2 cellular contexts compared by ENCODE assay signal in genomic region chr1:2608434-2609055, GRCh38.
TF ChIP-seq lines count a peak whose summit lies in the region.

No MANE protein-coding gene starts in this region.

TF ChIP-seq in HepG2, 621 proteins besides CTCF, POLR2A, EP300 and RAD21:
- no peak for TF ChIP-seq TARDBP (CRISPR knock-in tag; IDR thresholded peaks at IDR 0.05)
- TF ChIP-seq, protein P1, sequence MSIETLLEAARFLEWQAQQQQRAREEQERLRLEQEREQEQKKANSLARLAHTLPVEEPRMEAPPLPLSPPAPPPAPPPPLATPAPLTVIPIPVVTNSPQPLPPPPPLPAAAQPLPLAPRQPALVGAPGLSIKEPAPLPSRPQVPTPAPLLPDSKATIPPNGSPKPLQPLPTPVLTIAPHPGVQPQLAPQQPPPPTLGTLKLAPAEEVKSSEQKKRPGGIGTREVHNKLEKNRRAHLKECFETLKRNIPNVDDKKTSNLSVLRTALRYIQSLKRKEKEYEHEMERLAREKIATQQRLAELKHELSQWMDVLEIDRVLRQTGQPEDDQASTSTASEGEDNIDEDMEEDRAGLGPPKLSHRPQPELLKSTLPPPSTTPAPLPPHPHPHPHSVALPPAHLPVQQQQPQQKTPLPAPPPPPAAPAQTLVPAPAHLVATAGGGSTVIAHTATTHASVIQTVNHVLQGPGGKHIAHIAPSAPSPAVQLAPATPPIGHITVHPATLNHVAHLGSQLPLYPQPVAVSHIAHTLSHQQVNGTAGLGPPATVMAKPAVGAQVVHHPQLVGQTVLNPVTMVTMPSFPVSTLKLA (IDR thresholded peaks at IDR 0.05), result peak; percentile 99

TF ChIP-seq in H1, 55 proteins besides CTCF, POLR2A, EP300 and RAD21:
- TF ChIP-seq, protein P2, sequence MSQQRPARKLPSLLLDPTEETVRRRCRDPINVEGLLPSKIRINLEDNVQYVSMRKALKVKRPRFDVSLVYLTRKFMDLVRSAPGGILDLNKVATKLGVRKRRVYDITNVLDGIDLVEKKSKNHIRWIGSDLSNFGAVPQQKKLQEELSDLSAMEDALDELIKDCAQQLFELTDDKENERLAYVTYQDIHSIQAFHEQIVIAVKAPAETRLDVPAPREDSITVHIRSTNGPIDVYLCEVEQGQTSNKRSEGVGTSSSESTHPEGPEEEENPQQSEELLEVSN (IDR thresholded peaks at IDR 0.05), result no peak
- TF ChIP-seq TCF12 (IDR thresholded peaks at IDR 0.05; ENCODE audit: low read depth, low read length) (no peak), ATF3 (IDR thresholded peaks at IDR 0.05; ENCODE audit: insufficient read depth, low read depth, low read length) (no peak)
TF ChIP-seq in H1: peak in this region for 0.
